Comparison of ENCODE assay signal across 8 cellular contexts in genomic region chr12:122888232-122888752, GRCh38. TPM values are rescaled to one million over a fixed set of nuclear protein-coding genes. Genes with fewer than 3 reads are reported as not detected.
DNase-seq lines count a peak whose midpoint lies in the region; ATAC-seq, FAIRE-seq and TF ChIP-seq lines count a peak whose summit lies in the region.

No MANE protein-coding gene starts in this region.

- FAIRE-seq in bronchial epithelial cell (lab: Jason Lieb, UNC), result peak; percentile 96

- H3K36me3 ChIP-seq in bronchial epithelial cell (ENCODE audit: control insufficient read depth, insufficient read depth, low read length), result no peaks in the 10 kb centered on the region

- no peaks in the 10 kb centered on the region for H3K9me3 Mint-ChIP-seq in stimulated activated naive CD8-positive, alpha-beta T cell treated with anti-CD3 and anti-CD28 coated beads, Interleukin-15, Interleukin-2, amounts not matched to agents 100 ng/mL and 50 ng/mL, for 24 hours

- H3K27me3 Mint-ChIP-seq in stimulated activated naive CD8-positive, alpha-beta T cell treated with anti-CD3 and anti-CD28 coated beads, Interleukin-15, Interleukin-2, amounts not matched to agents 100 ng/mL and 50 ng/mL, for 24 hours, result no peaks in the 10 kb centered on the region

- H3K4me1 Mint-ChIP-seq in stimulated activated naive CD8-positive, alpha-beta T cell treated with anti-CD3 and anti-CD28 coated beads, Interleukin-15, Interleukin-2, amounts not matched to agents 100 ng/mL and 50 ng/mL, for 24 hours (ENCODE audit: low read depth), result peaks cover 97% of the 10 kb centered on the region

- TF ChIP-seq CTCF in bronchial epithelial cell (IDR thresholded peaks at IDR 0.05; ENCODE audit: insufficient read depth, low read length, severe bottlenecking), result no peak

- peak; percentile 46 for ATAC-seq in GM18498 (IDR thresholded peaks at IDR 0.05; ENCODE audit: unreplicated experiment)

- H3K4me3 ChIP-seq in bronchial epithelial cell (ENCODE audit: low read depth, low read length), result no peak overlapping the region

- H3K4me3 Mint-ChIP-seq in stimulated activated naive CD8-positive, alpha-beta T cell treated with anti-CD3 and anti-CD28 coated beads, Interleukin-15, Interleukin-2, amounts not matched to agents 100 ng/mL and 50 ng/mL, for 24 hours, result peak overlapping the region; percentile 84

- H3K27me3 ChIP-seq in bronchial epithelial cell (ENCODE audit: control insufficient read depth, insufficient read depth, low read length), result no peaks in the 10 kb centered on the region

- peak overlapping the region; percentile 91 for H3K27ac Mint-ChIP-seq in stimulated activated naive CD8-positive, alpha-beta T cell treated with anti-CD3 and anti-CD28 coated beads, Interleukin-15, Interleukin-2, amounts not matched to agents 100 ng/mL and 50 ng/mL, for 24 hours

- H3K36me3 Mint-ChIP-seq in stimulated activated naive CD8-positive, alpha-beta T cell treated with anti-CD3 and anti-CD28 coated beads, Interleukin-15, Interleukin-2, amounts not matched to agents 100 ng/mL and 50 ng/mL, for 24 hours (ENCODE audit: low read depth), result peaks cover 18% of the 10 kb centered on the region

- DNase-seq in Kasumi-1 (lab: John Stamatoyannopoulos, UW), result peak; percentile 73
- DNase-seq in SW480 (ENCODE audit: low spot score), result peak; percentile 78
- DNase-seq in bronchial epithelial cell (ENCODE audit: low read depth), result peak; percentile 100
- DNase-seq in kidney tubule cell (ENCODE audit: low spot score), result peak; percentile 97
- no peak for DNase-seq in NCI-H526 treated with DMSO at 0.1 percent for 48 hours (lab: John Stamatoyannopoulos, UW)
- no peak for DNase-seq in activated gamma-delta T cell (lab: John Stamatoyannopoulos, UW)

RNA-seq across cellular contexts. Expression of gene VPS37B, which starts 7.6 kb away (rescaled TPM):
- total RNA-seq in bronchial epithelial cell, result 22.7 and 25.0 TPM in 2 replicates

RNA-seq across cellular contexts. Expression of gene HIP1R, which starts 53.0 kb away (rescaled TPM):
- 36.1 TPM in 2 replicates for total RNA-seq in bronchial epithelial cell

Comparison
In these comparisons a context has a peak if more than half of its experiments do, and no peak if none do; other contexts are left out.
1. DNase-seq: peak in Kasumi-1 (2 of 2), SW480 (single experiment), bronchial epithelial cell (single experiment) and kidney tubule cell (single experiment); none in NCI-H526 treated with DMSO at 0.1 percent for 48 hours (single experiment) and activated gamma-delta T cell (single experiment).